ENCODE assay signal across 20 cellular contexts in the genomic region with DNA sequence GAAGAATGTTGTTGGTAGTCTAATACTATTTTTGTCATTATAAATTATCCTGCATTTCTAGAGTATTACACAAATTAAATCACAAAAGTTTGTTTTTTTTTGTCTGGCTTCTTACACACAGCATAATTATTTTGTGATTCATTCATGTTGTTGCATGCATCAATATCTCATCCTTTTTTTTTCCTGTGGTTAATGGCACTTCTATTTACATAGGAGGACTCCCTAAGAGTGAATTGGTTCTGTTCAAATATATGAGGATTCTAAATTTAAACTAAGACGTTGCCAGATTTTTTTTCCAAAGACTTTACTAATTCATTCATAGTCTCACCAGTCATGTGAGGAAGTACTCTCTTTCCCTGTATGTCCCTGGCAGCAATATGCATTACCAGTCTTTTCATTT.
A peak's percentile ranks its signal among the peaks of the same experiment; 100 is the strongest.
DNase-seq lines count a peak whose midpoint lies in the region; ATAC-seq and TF ChIP-seq lines count a peak whose summit lies in the region.
"Had no signal": no experiment of that assay in that cellular context is flagged by ENCODE, and none has a peak within 500 bp of the region (broad histone marks: within the 10 kb centered on the region; RNA-seq: fewer than 3 reads in every experiment).

No MANE protein-coding gene starts in this region.

- no peak overlapping the region for H3K4me3 Mint-ChIP-seq in activated T-cell treated with anti-CD3 and anti-CD28 coated beads, Interleukin-2, amount 50 U/mL, for 4 hours
- H3K4me3 Mint-ChIP-seq: activated CD8-positive, alpha-beta T cell treated with anti-CD3 and anti-CD28 coated beads, Interleukin-2, amount 10 ng/mL, durations not matched to agents 7 days and 5 days; activated naive CD4-positive, alpha-beta T cell treated with anti-CD3 and anti-CD28 coated beads, Interleukin-2, amount 50 U/mL, for 24 hours; activated T-cell treated with anti-CD3 and anti-CD28 coated beads, Interleukin-2, amount 50 U/mL, for 72 hours; dendritic cell treated with granulocyte-macrophage colony-stimulating factor and Interleukin-4, amounts not matched to agents 40 ng/mL and 50 ng/mL, for 4 days had no signal

- H3K4me1 Mint-ChIP-seq in activated T-cell treated with anti-CD3 and anti-CD28 coated beads, Interleukin-2, amount 50 U/mL, for 4 hours (ENCODE audit: low read depth): no peaks in the 10 kb centered on the region
- H3K4me1 Mint-ChIP-seq: activated naive CD4-positive, alpha-beta T cell treated with anti-CD3 and anti-CD28 coated beads, Interleukin-2, amount 50 U/mL, for 24 hours had no signal

- H3K4me1 ChIP-seq in mammary epithelial cell (ENCODE audit: insufficient read depth, low read length): peaks cover 5% of the 10 kb centered on the region
- H3K4me1 ChIP-seq in spleen: no peaks in the 10 kb centered on the region

- WGBS in mammary epithelial cell (ENCODE audit: low coverage, missing lambda C conversion rate): 0% methylated on average over 1 of the region's 1 CpG
- WGBS in spleen, 5 donors: 49 to 85% (median 63%) methylated on average over 1 of the region's 1 CpG

- no peaks in the 10 kb centered on the region for H3K27me3 Mint-ChIP-seq in activated T-cell treated with anti-CD3 and anti-CD28 coated beads, Interleukin-2, amount 50 U/mL, for 4 hours (ENCODE audit: low read depth)
- H3K27me3 Mint-ChIP-seq: activated naive CD4-positive, alpha-beta T cell treated with anti-CD3 and anti-CD28 coated beads, Interleukin-2, amount 50 U/mL, for 24 hours; dendritic cell treated with granulocyte-macrophage colony-stimulating factor and Interleukin-4, amounts not matched to agents 40 ng/mL and 50 ng/mL, for 4 days had no signal

- H3K27me3 ChIP-seq in mammary epithelial cell (ENCODE audit: insufficient read depth, low read length) (no peaks in the 10 kb centered on the region), spleen (replicated peaks in 1 of 7) (no peaks in the 10 kb centered on the region)

- H3K36me3 Mint-ChIP-seq in activated T-cell treated with anti-CD3 and anti-CD28 coated beads, Interleukin-2, amount 50 U/mL, for 4 hours (ENCODE audit: insufficient read depth): no peaks in the 10 kb centered on the region
- H3K36me3 Mint-ChIP-seq: activated naive CD4-positive, alpha-beta T cell treated with anti-CD3 and anti-CD28 coated beads, Interleukin-2, amount 50 U/mL, for 24 hours had no signal

- dilution Hi-C loops in mammary epithelial cell (cut with HindIII; ENCODE audit: low sequenced_read_pairs): no loop called here

- no peaks in the 10 kb centered on the region for H3K9me3 ChIP-seq in mammary epithelial cell (replicated peaks; ENCODE audit: insufficient read depth, low read length)
- H3K9me3 ChIP-seq in spleen: no peaks in the 10 kb centered on the region

- no peaks in the 10 kb centered on the region for H3K36me3 ChIP-seq in mammary epithelial cell (ENCODE audit: insufficient read depth, low read length)
- no peaks in the 10 kb centered on the region for H3K36me3 ChIP-seq in spleen

- H3K9me3 Mint-ChIP-seq in activated T-cell treated with anti-CD3 and anti-CD28 coated beads, Interleukin-2, amount 50 U/mL, for 4 hours: peaks cover 3% of the 10 kb centered on the region

- no peak for TF ChIP-seq POLR2A in spleen (IDR thresholded peaks at IDR 0.05)

- CTCF ChIA-PET in mammary epithelial cell (lab: Charles Lee; ENCODE audit: low non-redundant PET): no interaction called here

- H3K4me3 ChIP-seq in mammary epithelial cell (replicated peaks in 1 of 3; ENCODE audit: insufficient read depth in 1 of 3, low read depth in 2 of 3, low read length in 3 of 3) (no peak overlapping the region), spleen (no peak overlapping the region)
- H3K4me3 ChIP-seq: GM23248, SK-N-MC had no signal

- H4K20me1 ChIP-seq in mammary epithelial cell (ENCODE audit: insufficient read depth, low read length): no peaks in the 10 kb centered on the region

- no peak overlapping the region for H3K27ac ChIP-seq in mammary epithelial cell (ENCODE audit: insufficient read depth, low read depth, low read length)
- no peak overlapping the region for H3K27ac ChIP-seq in spleen
- H3K27ac ChIP-seq: GM23248, SK-N-MC had no signal

- intact Hi-C loops in mammary epithelial cell (cut with micrococcal nuclease): no loop called here
- intact Hi-C loops in spleen (cut with DNase I; ENCODE audit: low total_unique reads): no loop called here

- BruUV-seq in mammary epithelial cell (replicated peaks; lab: Mats Ljungman, UMichigan): no TSS peak

- TF ChIP-seq CTCF in mammary epithelial cell (conservative IDR thresholded peaks at IDR 0.05 in 1 of 2, IDR thresholded peaks at IDR 0.05 in 1 of 2; ENCODE audit: extremely low read depth in 1 of 2, insufficient read depth in 1 of 2, low read depth in 1 of 2, low read length in 2 of 2) (no peak), spleen (IDR thresholded peaks at IDR 0.05 in 8 of 11, conservative IDR thresholded peaks at IDR 0.05 in 3 of 11) (no peak)

- DNase-seq in AG08395 (ENCODE audit: low spot score): peak; percentile 53
- peak; percentile 55 for DNase-seq in HT1080 (ENCODE audit: low read depth)
- peak; percentile 37 for DNase-seq in mammary epithelial cell
- peak; percentile 60 for DNase-seq in iris pigment epithelial cell (ENCODE audit: low read depth)
- DNase-seq in spleen: no peak
- DNase-seq in stimulated activated naive CD8-positive, alpha-beta T cell treated with anti-CD3 and anti-CD28 coated beads, Interleukin-15, Interleukin-2, amounts not matched to agents 100 U/mL and 50 U/mL, for 24 hours: no peak
- DNase-seq in activated T-cell treated with anti-CD3 and anti-CD28 coated beads, Interleukin-2, amount 50 U/mL, for 4 hours: no peak
- DNase-seq: activated CD4-positive, CD25-positive, alpha-beta regulatory T cell; activated CD8-positive, alpha-beta T cell treated with anti-CD3 and anti-CD28 coated beads, Interleukin-2, amount 10 ng/mL, durations not matched to agents 7 days and 5 days; activated T-cell treated with anti-CD3 and anti-CD28 coated beads, Interleukin-2, amount 50 U/mL, for 72 hours; DND-41; glutamatergic neuron; GM23248; NCI-H774; occipital lobe; OCI-M1 had no signal

- H3K4me2 ChIP-seq in mammary epithelial cell (ENCODE audit: insufficient read depth, low read depth, low read length): no peak overlapping the region

- in situ Hi-C loops in mammary epithelial cell (cut with MboI; ENCODE audit: low sequenced_read_pairs in 2 of 2): no loop called here

- H2AFZ ChIP-seq in mammary epithelial cell (ENCODE audit: low read depth, low read length): no peak overlapping the region
- H2AFZ ChIP-seq: GM23248 had no signal

- H3K9ac ChIP-seq in mammary epithelial cell (ENCODE audit: insufficient read depth, low read length): no peak overlapping the region
- H3K9ac ChIP-seq: GM23248 had no signal

- ATAC-seq in GM21360 (IDR thresholded peaks at IDR 0.05; ENCODE audit: unreplicated experiment): no peak
- no peak for ATAC-seq in stimulated activated naive CD8-positive, alpha-beta T cell treated with anti-CD3 and anti-CD28 coated beads, Interleukin-15, Interleukin-2, amounts not matched to agents 100 U/mL and 50 U/mL, for 24 hours
- ATAC-seq in activated T-cell treated with anti-CD3 and anti-CD28 coated beads, Interleukin-2, amount 50 U/mL, for 4 hours: no peak
- ATAC-seq: activated CD8-positive, alpha-beta T cell treated with anti-CD3 and anti-CD28 coated beads, Interleukin-2, amount 10 ng/mL, durations not matched to agents 7 days and 5 days; activated T-cell treated with anti-CD3 and anti-CD28 coated beads, Interleukin-2, amount 50 U/mL, for 72 hours had no signal

- H3K79me2 ChIP-seq in mammary epithelial cell (ENCODE audit: insufficient read depth, low read length): no peaks in the 10 kb centered on the region

Comparison
In these comparisons a context has a peak if more than half of its experiments do, and no peak if none do; other contexts are left out.
1. DNase-seq: peak in AG08395 (single experiment), HT1080 (single experiment), mammary epithelial cell (single experiment) and iris pigment epithelial cell (single experiment); none in spleen (single experiment), stimulated activated naive CD8-positive, alpha-beta T cell treated with anti-CD3 and anti-CD28 coated beads, Interleukin-15, Interleukin-2, amounts not matched to agents 100 U/mL and 50 U/mL, for 24 hours (single experiment) and activated T-cell treated with anti-CD3 and anti-CD28 coated beads, Interleukin-2, amount 50 U/mL, for 4 hours (single experiment).